Comparison of ENCODE assay signal across 8 cellular contexts in genomic region chr2:178404380-178404767, GRCh38. TPM values are rescaled to one million over a fixed set of nuclear protein-coding genes. Genes with fewer than 3 reads are reported as not detected.
DNase-seq lines count a peak whose midpoint lies in the region; ATAC-seq and TF ChIP-seq lines count a peak whose summit lies in the region.

No MANE protein-coding gene starts in this region.

- H3K9me1 ChIP-seq in IMR-90 (ENCODE audit: insufficient read depth, low read length): peaks cover 3% of the 10 kb centered on the region; the same call in 1 of the 2 replicates

- H2AK5ac ChIP-seq in IMR-90 (ENCODE audit: low read depth, low read length): no peak overlapping the region

- in situ Hi-C loops in IMR-90 (cut with MboI; ENCODE audit: low sequenced_read_pairs): no loop called here

- H3K4me3 ChIP-seq in IMR-90 (ENCODE audit: insufficient read depth, low read depth, low read length) (no peak overlapping the region), osteoblast (ENCODE audit: insufficient read depth, low read length) (no peak overlapping the region), stomach (no peak overlapping the region)

- H3K9me3 Mint-ChIP-seq in activated CD4-positive, alpha-beta memory T cell treated with anti-CD3 and anti-CD28 coated beads for 36 hours: no peaks in the 10 kb centered on the region

- peak overlapping the region; percentile 11 for H2AFZ ChIP-seq in IMR-90 (replicated peaks; ENCODE audit: low read length, poor library complexity)
- no peak overlapping the region for H2AFZ ChIP-seq in osteoblast (ENCODE audit: low read length)

- no peak overlapping the region for H2BK120ac ChIP-seq in IMR-90 (ENCODE audit: low read depth, low read length)

- no peaks in the 10 kb centered on the region for H3K36me3 ChIP-seq in IMR-90 (ENCODE audit: control insufficient read depth, insufficient read depth, low read length)
- no peaks in the 10 kb centered on the region for H3K36me3 ChIP-seq in osteoblast (ENCODE audit: insufficient read depth, low read length)
- no peaks in the 10 kb centered on the region for H3K36me3 ChIP-seq in stomach

- TF ChIP-seq EP300 in stomach (IDR thresholded peaks at IDR 0.05): no peak

- H3K4me3 Mint-ChIP-seq in activated CD4-positive, alpha-beta memory T cell treated with anti-CD3 and anti-CD28 coated beads for 36 hours: no peak overlapping the region

- H3K9me3 ChIP-seq in IMR-90 (ENCODE audit: control insufficient read depth, insufficient read depth, low read length): no peaks in the 10 kb centered on the region
- H3K9me3 ChIP-seq in osteoblast (ENCODE audit: low read depth, low read length): no peaks in the 10 kb centered on the region
- H3K9me3 ChIP-seq in stomach: no peaks in the 10 kb centered on the region

- no TSS peak for BruUV-seq in IMR-90 (replicated peaks; lab: Mats Ljungman, UMichigan)

- H4K8ac ChIP-seq in IMR-90 (ENCODE audit: low read depth in 2 of 2, low read length in 2 of 2): no peak overlapping the region

- H3K79me1 ChIP-seq in IMR-90 (ENCODE audit: low read depth in 1 of 2, low read length in 2 of 2): no peaks in the 10 kb centered on the region

- WGBS in IMR-90 (ENCODE audit: extremely low coverage in 2 of 2, insufficient read length in 1 of 2), 2 experiments: no CpG with 5 or more reads among the region's 4 CpGs
- 29 to 37% (median 34%) methylated on average over 4 of the region's 4 CpGs for WGBS in stomach, 5 donors

- no peaks in the 10 kb centered on the region for H4K20me1 ChIP-seq in IMR-90 (ENCODE audit: insufficient read depth, low read length)
- H4K20me1 ChIP-seq in osteoblast (ENCODE audit: insufficient read depth, low read length): no peaks in the 10 kb centered on the region

- H3K23ac ChIP-seq in IMR-90 (ENCODE audit: low read depth, low read length): no peak overlapping the region

- H3K27ac ChIP-seq in IMR-90 (ENCODE audit: insufficient read depth, low read length) (no peak overlapping the region), osteoblast (ENCODE audit: low read depth, low read length) (no peak overlapping the region), stomach (no peak overlapping the region)

- TF ChIP-seq POLR2A in IMR-90 (IDR thresholded peaks at IDR 0.05; ENCODE audit: low read depth, low read length) (no peak), stomach (IDR thresholded peaks at IDR 0.05) (no peak)

- peak overlapping the region; percentile 56 for H3K27ac Mint-ChIP-seq in activated CD4-positive, alpha-beta memory T cell treated with anti-CD3 and anti-CD28 coated beads for 36 hours

- CTCF ChIA-PET in IMR-90 (lab: Yijun Ruan, JAX): interaction anchor here (0.7 to 3.2 kb wide), 4 partner anchors 10 to 292 kb away, joined by 3 to 18 read pairs (median 7); no protein-coding TSS in a partner anchor
- CTCF ChIA-PET in activated CD4-positive, alpha-beta memory T cell treated with anti-CD3 and anti-CD28 coated beads for 36 hours (lab: Charles Lee): interaction anchor here (1.6 to 3.7 kb wide), 2 partner anchors 10 to 14 kb away, joined by 5 to 36 read pairs; no protein-coding TSS in a partner anchor

- H3K56ac ChIP-seq in IMR-90 (ENCODE audit: extremely low read depth, insufficient read depth, low read length): no peak overlapping the region

- H4K91ac ChIP-seq in IMR-90 (ENCODE audit: insufficient read depth, low read depth, low read length): no peak overlapping the region

- H3K27me3 ChIP-seq in IMR-90 (ENCODE audit: control insufficient read depth, insufficient read depth, low read length): no peaks in the 10 kb centered on the region
- no peaks in the 10 kb centered on the region for H3K27me3 ChIP-seq in osteoblast (ENCODE audit: insufficient read depth, low read length)
- H3K27me3 ChIP-seq in stomach: peaks cover 0 to 8% (median 0%) of the 10 kb centered on the region in 3 donors

- TF ChIP-seq RAD21 in IMR-90 (IDR thresholded peaks at IDR 0.05; ENCODE audit: low read length): no peak

- H3K14ac ChIP-seq in IMR-90 (replicated peaks; ENCODE audit: low read depth, low read length): no peak overlapping the region

- ATAC-seq in GM21825 (IDR thresholded peaks at IDR 0.05; ENCODE audit: unreplicated experiment) (peak; percentile 100), IMR-90 (ENCODE audit: low read depth) (peak; percentile 93)

- peaks cover 2% of the 10 kb centered on the region for H3K27me3 Mint-ChIP-seq in activated CD4-positive, alpha-beta memory T cell treated with anti-CD3 and anti-CD28 coated beads for 36 hours

- no peak overlapping the region for H3K18ac ChIP-seq in IMR-90 (ENCODE audit: low read depth, low read length)

- H3K4ac ChIP-seq in IMR-90 (ENCODE audit: low read depth, low read length): no peak overlapping the region

- H2AK9ac ChIP-seq in IMR-90 (replicated peaks; ENCODE audit: low read depth, low read length, poor library complexity): no peak overlapping the region

- intact Hi-C loops in IMR-90 (cut with micrococcal nuclease) (no loop called here), stomach (cut with DNase I; ENCODE audit: low total_unique reads) (no loop called here)
- intact Hi-C loops in activated CD4-positive, alpha-beta memory T cell treated with anti-CD3 and anti-CD28 coated beads for 36 hours (cut with micrococcal nuclease): loop anchor here (1.0 kb wide), 2 partner anchors 8 to 10 kb away; no protein-coding TSS in a partner anchor

- peaks cover 3% of the 10 kb centered on the region for H3K4me1 ChIP-seq in IMR-90 (ENCODE audit: control insufficient read depth, insufficient read depth, low read length)
- H3K4me1 ChIP-seq in osteoblast (ENCODE audit: insufficient read depth, low read length): peaks cover 11% of the 10 kb centered on the region
- H3K4me1 ChIP-seq in stomach: no peaks in the 10 kb centered on the region

- peak overlapping the region; percentile 0; the same call in 1 of the 2 replicates for H3K4me2 ChIP-seq in IMR-90 (ENCODE audit: low read depth, low read length)
- H3K4me2 ChIP-seq in osteoblast (ENCODE audit: insufficient read depth, low read length): peak overlapping the region; percentile 5

- peak overlapping the region; percentile 73 for H2BK5ac ChIP-seq in IMR-90 (ENCODE audit: low read depth, low read length, poor library complexity, severe bottlenecking)

- H3K4me1 Mint-ChIP-seq in activated CD4-positive, alpha-beta memory T cell treated with anti-CD3 and anti-CD28 coated beads for 36 hours (ENCODE audit: low read depth): peaks cover 12% of the 10 kb centered on the region

- dilution Hi-C loops in IMR-90 (cut with HindIII; ENCODE audit: low sequenced_read_pairs, unreplicated experiment): no loop called here

- no peaks in the 10 kb centered on the region for H3K36me3 Mint-ChIP-seq in activated CD4-positive, alpha-beta memory T cell treated with anti-CD3 and anti-CD28 coated beads for 36 hours

- no peak overlapping the region for H3K9ac ChIP-seq in IMR-90 (ENCODE audit: low read depth, low read length)

- no peak overlapping the region for H2BK15ac ChIP-seq in IMR-90 (ENCODE audit: low read depth, low read length)

- H2BK20ac ChIP-seq in IMR-90 (ENCODE audit: low read depth, low read length): no peak overlapping the region

- TF ChIP-seq CTCF in IMR-90 (conservative IDR thresholded peaks at IDR 0.05; ENCODE audit: low read depth, low read length) (no peak), osteoblast (IDR thresholded peaks at IDR 0.05; ENCODE audit: extremely low read depth, low read depth, low read length) (no peak), stomach (IDR thresholded peaks at IDR 0.05) (no peak)

- POLR2A ChIA-PET in IMR-90 (lab: Charles Lee; ENCODE audit: unreplicated experiment): no interaction called here
- POLR2A ChIA-PET in activated CD4-positive, alpha-beta memory T cell treated with anti-CD3 and anti-CD28 coated beads for 36 hours (lab: Charles Lee): interaction anchor here (2.4 kb wide), 1 partner anchor 9 kb away, joined by 6 read pairs; no protein-coding TSS in a partner anchor

- H3K79me2 ChIP-seq in osteoblast (ENCODE audit: insufficient read depth, low read length): no peaks in the 10 kb centered on the region

- H4K5ac ChIP-seq in IMR-90 (ENCODE audit: low read depth, low read length): no peak overlapping the region

- peak; percentile 12 to 25 for DNase-seq in activated CD4-positive, alpha-beta T cell treated with anti-CD3 and anti-CD28 coated beads, Interleukin-2, amount 50 U/mL, for 48 hours
- no peak for DNase-seq in activated CD4-positive, alpha-beta T cell treated with anti-CD3 and anti-CD28 coated beads for 1 hour
- peak; percentile 95 for DNase-seq in IMR-90
- DNase-seq in activated CD4-positive, alpha-beta memory T cell treated with anti-CD3 and anti-CD28 coated beads for 36 hours: peak; percentile 58
- DNase-seq in osteoblast (ENCODE audit: insufficient read length, low spot score, missing footprints): peak; percentile 86
- no peak for DNase-seq in T-helper 9 cell
- DNase-seq in stomach: no peak

TF ChIP-seq in IMR-90, 13 proteins besides CTCF, POLR2A, EP300 and RAD21:
- TF ChIP-seq MAFK (IDR thresholded peaks at IDR 0.05; ENCODE audit: low read depth, low read length) (no peak), FOS (IDR thresholded peaks at IDR 0.05; ENCODE audit: low read depth, low read length) (peak; percentile 62), RCOR1 (IDR thresholded peaks at IDR 0.05; ENCODE audit: insufficient replicate concordance, low read length) (peak; percentile 93), SMC3 (IDR thresholded peaks at IDR 0.05; ENCODE audit: low read depth, low read length) (no peak), MXI1 (IDR thresholded peaks at IDR 0.05; ENCODE audit: borderline replicate concordance, low read depth, low read length) (peak; percentile 44; the same call in 1 of the 2 replicates), CEBPB (IDR thresholded peaks at IDR 0.05; ENCODE audit: low read depth, low read length) (peak; percentile 32; the same call in 1 of the 2 replicates), BHLHE40 (IDR thresholded peaks at IDR 0.05; ENCODE audit: low read depth, low read length) (peak; percentile 64; the same call in 1 of the 2 replicates)

RNA-seq across cellular contexts. Expression of gene PRKRA, which starts 46.6 kb away (rescaled TPM):
- total RNA-seq in IMR-90 (2012; rRNA removed) (53.6 and 55.5 TPM in 2 replicates), osteoblast (56.1 and 64.5 TPM in 2 replicates), stomach (100 to 1,000 TPM in 2 of 5 donors, 10 to 100 TPM in 3; 59.7 to 145 (median 77.6) TPM)
- polyA plus RNA-seq in IMR-90 (2012; rRNA removed) (39.5 and 41.7 TPM in 2 replicates), stomach (10 to 100 TPM; 30.6 to 38.0 (median 34.0) TPM)
- polyA plus RNA-seq in IMR-90 (2012; cell fraction: cytosol; rRNA removed): 9.7 and 29.0 TPM in 2 replicates
- 29.1 and 41.4 TPM in 2 replicates for polyA plus RNA-seq in IMR-90 (2012; cell fraction: nucleus; rRNA removed; ENCODE audit: low replicate concordance)
- 10 to 100 TPM; 56.3 to 60.3 TPM for total RNA-seq in activated CD4-positive, alpha-beta memory T cell treated with anti-CD3 and anti-CD28 coated beads for 36 hours

RNA-seq across cellular contexts. Expression of gene PJVK, which starts 46.8 kb away (rescaled TPM):
- total RNA-seq in IMR-90 (2012; rRNA removed) (0.28 and 0.72 TPM in 2 replicates), osteoblast (2.1 and 2.5 TPM in 2 replicates), stomach (1 to 10 TPM in 2 of 5 donors, under 1 TPM in 1, not detected in 2; 0.72 to 8.8 (median 2.2) TPM)
- polyA plus RNA-seq in IMR-90 (2012; rRNA removed) (1.9 and 2.4 TPM in 2 replicates), stomach (1 to 10 TPM; 1.4 to 5.3 (median 3.8) TPM)
- 0.04 and 0.09 TPM in 2 replicates for polyA plus RNA-seq in IMR-90 (2012; cell fraction: cytosol; rRNA removed)
- 2.8 and 24.7 TPM in 2 replicates for polyA plus RNA-seq in IMR-90 (2012; cell fraction: nucleus; rRNA removed; ENCODE audit: low replicate concordance)
- total RNA-seq in activated CD4-positive, alpha-beta memory T cell treated with anti-CD3 and anti-CD28 coated beads for 36 hours: 1 to 10 TPM; 2.3 to 3.0 TPM

Comparison
In these comparisons a context has a peak if more than half of its experiments do, and no peak if none do; other contexts are left out.
1. DNase-seq: peak in activated CD4-positive, alpha-beta T cell treated with anti-CD3 and anti-CD28 coated beads, Interleukin-2, amount 50 U/mL, for 48 hours (2 of 2), IMR-90 (single experiment), activated CD4-positive, alpha-beta memory T cell treated with anti-CD3 and anti-CD28 coated beads for 36 hours (single experiment) and osteoblast (single experiment); none in activated CD4-positive, alpha-beta T cell treated with anti-CD3 and anti-CD28 coated beads for 1 hour (single experiment), T-helper 9 cell (single experiment) and stomach (single experiment).